9 cellular contexts compared by ENCODE assay signal in the genomic region with DNA sequence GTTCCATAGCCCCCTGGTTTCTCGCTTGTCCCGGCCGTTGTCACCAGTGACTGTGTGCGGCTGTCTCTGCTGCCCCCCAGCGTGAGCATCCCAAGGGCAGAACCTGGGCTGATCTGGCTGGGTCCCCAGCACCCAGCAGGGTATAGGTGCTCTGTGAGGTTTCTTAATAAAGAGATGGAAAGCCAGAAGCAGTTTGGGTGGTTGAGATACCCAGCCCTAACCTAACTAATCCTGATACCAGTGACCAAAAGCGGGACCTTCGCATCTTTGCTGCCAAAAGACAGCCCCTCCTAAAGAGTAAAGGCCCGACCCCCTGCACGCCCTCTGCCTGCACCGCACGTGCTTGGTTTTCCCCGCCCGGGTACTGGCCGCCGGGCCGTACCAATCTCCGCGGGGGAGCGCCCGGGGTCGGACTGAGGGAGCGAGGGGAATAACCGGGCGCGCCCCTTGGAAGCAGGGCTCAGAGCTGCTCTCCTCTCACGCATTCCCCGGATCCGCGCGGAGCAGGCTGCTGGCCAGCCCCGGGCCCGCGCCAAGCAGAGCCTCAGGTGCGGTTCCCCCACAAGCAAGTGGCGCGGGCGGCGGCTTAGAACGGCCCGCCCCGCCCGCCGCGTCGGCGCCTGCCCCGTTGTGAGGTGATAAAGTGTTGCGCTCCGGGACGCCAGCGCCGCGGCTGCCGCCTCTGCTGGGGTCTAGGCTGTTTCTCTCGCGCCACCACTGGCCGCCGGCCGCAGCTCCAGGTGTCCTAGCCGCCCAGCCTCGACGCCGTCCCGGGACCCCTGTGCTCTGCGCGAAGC. TPM values are rescaled to one million over a fixed set of nuclear protein-coding genes. Genes with fewer than 3 reads are reported as not detected.
A peak's percentile ranks its signal among the peaks of the same experiment; 100 is the strongest.
DNase-seq lines count a peak whose midpoint lies in the region; ATAC-seq and TF ChIP-seq lines count a peak whose summit lies in the region.
"Had no signal": no experiment of that assay in that cellular context is flagged by ENCODE, and none has a peak within 500 bp of the region (broad histone marks: within the 10 kb centered on the region; RNA-seq: fewer than 3 reads in every experiment).

A gene with protein sequence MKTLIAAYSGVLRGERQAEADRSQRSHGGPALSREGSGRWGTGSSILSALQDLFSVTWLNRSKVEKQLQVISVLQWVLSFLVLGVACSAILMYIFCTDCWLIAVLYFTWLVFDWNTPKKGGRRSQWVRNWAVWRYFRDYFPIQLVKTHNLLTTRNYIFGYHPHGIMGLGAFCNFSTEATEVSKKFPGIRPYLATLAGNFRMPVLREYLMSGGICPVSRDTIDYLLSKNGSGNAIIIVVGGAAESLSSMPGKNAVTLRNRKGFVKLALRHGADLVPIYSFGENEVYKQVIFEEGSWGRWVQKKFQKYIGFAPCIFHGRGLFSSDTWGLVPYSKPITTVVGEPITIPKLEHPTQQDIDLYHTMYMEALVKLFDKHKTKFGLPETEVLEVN (plus strand): TSS at position 667 of the 797 bp plus-strand sequence. CDS start 214 bp downstream, outside the sequence.

- DNase-seq in CD8-positive, alpha-beta T cell, result peak; percentile 50 to 79 (median 67)
- peak; percentile 73 for DNase-seq in HPDE6-E6E7 (ENCODE audit: extremely low spot score)
- peak; percentile 4 for DNase-seq in NCI-H82 treated with DMSO at 0.1 percent for 48 hours (lab: John Stamatoyannopoulos, UW; ENCODE audit: unreplicated experiment)
- DNase-seq in activated CD8-positive, alpha-beta T cell treated with anti-CD3 and anti-CD28 coated beads for 36 hours, result peak; percentile 79
- DNase-seq in effector memory CD4-positive, alpha-beta T cell, result peak; percentile 27 to 49 (median 41)
- DNase-seq in mesenteric fat pad (ENCODE audit: low spot score), result peak; percentile 93
- peak; percentile 58 to 64 for DNase-seq in stimulated activated CD8-positive, alpha-beta memory T cell treated with anti-CD3 and anti-CD28 coated beads, Interleukin-15, amount 100 ng/mL, for 48 hours (ENCODE audit: low read depth in 2 of 2)

- peak within 1 kb of the TSS; percentile 71 for H3K4me3 ChIP-seq in CD8-positive, alpha-beta T cell (ENCODE audit: low read depth, low read length)
- peak within 1 kb of the TSS; percentile 58 for H3K4me3 ChIP-seq in effector memory CD4-positive, alpha-beta T cell (ENCODE audit: insufficient read depth, low read depth, low read length, poor library complexity, severe bottlenecking)

- H3K27me3 ChIP-seq in CD8-positive, alpha-beta T cell (ENCODE audit: insufficient read depth, low read length), result peaks cover 4% of the 10 kb centered on the region
- peaks cover 6% of the 10 kb centered on the region for H3K27me3 ChIP-seq in effector memory CD4-positive, alpha-beta T cell (replicated peaks; ENCODE audit: control insufficient read depth, insufficient read depth, low read length, poor library complexity, severe bottlenecking)

- POLR2A ChIA-PET in CD8-positive, alpha-beta T cell (lab: Charles Lee), result no interaction called here
- POLR2A ChIA-PET in activated CD8-positive, alpha-beta T cell treated with anti-CD3 and anti-CD28 coated beads for 36 hours (lab: Charles Lee), result no interaction called here

- no peaks in the 10 kb centered on the region for H3K9me3 Mint-ChIP-seq in CD8-positive, alpha-beta T cell
- H3K9me3 Mint-ChIP-seq in activated CD8-positive, alpha-beta T cell treated with anti-CD3 and anti-CD28 coated beads for 36 hours, result no peaks in the 10 kb centered on the region

- intact Hi-C loops in CD8-positive, alpha-beta T cell (cut with DNase I, micrococcal nuclease), result loop anchor here (1.0 to 10.0 kb wide), 4 partner anchors 45 to 204 kb away; a partner anchor contains a TSS
- intact Hi-C loops in activated CD8-positive, alpha-beta T cell treated with anti-CD3 and anti-CD28 coated beads for 36 hours (cut with micrococcal nuclease), result no loop called here

- H3K4me3 Mint-ChIP-seq in CD8-positive, alpha-beta T cell, result peak within 1 kb of the TSS; percentile 80
- H3K4me3 Mint-ChIP-seq in activated CD8-positive, alpha-beta T cell treated with anti-CD3 and anti-CD28 coated beads for 36 hours, result peak within 1 kb of the TSS; percentile 67

- H3K36me3 Mint-ChIP-seq in CD8-positive, alpha-beta T cell, result no peaks in the 10 kb centered on the region
- H3K36me3 Mint-ChIP-seq in activated CD8-positive, alpha-beta T cell treated with anti-CD3 and anti-CD28 coated beads for 36 hours (ENCODE audit: low read depth), result no peaks in the 10 kb centered on the region

- H3K36me3 ChIP-seq in CD8-positive, alpha-beta T cell (ENCODE audit: insufficient read depth, low read length), result no peaks in the 10 kb centered on the region
- no peaks in the 10 kb centered on the region for H3K36me3 ChIP-seq in effector memory CD4-positive, alpha-beta T cell (ENCODE audit: control insufficient read depth, insufficient read depth, low read length)

- peaks cover 16% of the 10 kb centered on the region for H3K27me3 Mint-ChIP-seq in CD8-positive, alpha-beta T cell (ENCODE audit: low read depth)
- H3K27me3 Mint-ChIP-seq in activated CD8-positive, alpha-beta T cell treated with anti-CD3 and anti-CD28 coated beads for 36 hours, result peaks cover 21% of the 10 kb centered on the region

- H3K27ac Mint-ChIP-seq in CD8-positive, alpha-beta T cell, result peak within 1 kb of the TSS; percentile 49
- peak within 1 kb of the TSS; percentile 56 for H3K27ac Mint-ChIP-seq in activated CD8-positive, alpha-beta T cell treated with anti-CD3 and anti-CD28 coated beads for 36 hours

- peak; percentile 91 for ATAC-seq in CD8-positive, alpha-beta T cell
- peak; percentile 78 for ATAC-seq in GM19463 (IDR thresholded peaks at IDR 0.05; ENCODE audit: unreplicated experiment)
- peak; percentile 87 for ATAC-seq in activated CD8-positive, alpha-beta T cell treated with anti-CD3 and anti-CD28 coated beads for 36 hours

- TF ChIP-seq CTCF in CD8-positive, alpha-beta T cell (IDR thresholded peaks at IDR 0.05), result no peak
- no peak for TF ChIP-seq CTCF in activated CD8-positive, alpha-beta T cell treated with anti-CD3 and anti-CD28 coated beads for 36 hours (IDR thresholded peaks at IDR 0.05)

- CTCF ChIA-PET in CD8-positive, alpha-beta T cell (lab: Charles Lee), result interaction anchor here (0.6 to 1.0 kb wide), 4 partner anchors 11 to 656 kb away, joined by 3 to 4 read pairs (median 3); no protein-coding TSS in a partner anchor
- CTCF ChIA-PET in activated CD8-positive, alpha-beta T cell treated with anti-CD3 and anti-CD28 coated beads for 36 hours (lab: Charles Lee), result interaction anchor here (0.8 to 1.1 kb wide), 2 partner anchors 45 to 199 kb away, joined by 3 read pairs; no protein-coding TSS in a partner anchor

- no peaks in the 10 kb centered on the region for H3K9me3 ChIP-seq in CD8-positive, alpha-beta T cell (ENCODE audit: low read length)
- no peaks in the 10 kb centered on the region for H3K9me3 ChIP-seq in effector memory CD4-positive, alpha-beta T cell (ENCODE audit: control insufficient read depth, low read length)

- peaks cover 17% of the 10 kb centered on the region for H3K4me1 Mint-ChIP-seq in CD8-positive, alpha-beta T cell (ENCODE audit: low read depth)
- peaks cover 25% of the 10 kb centered on the region for H3K4me1 Mint-ChIP-seq in activated CD8-positive, alpha-beta T cell treated with anti-CD3 and anti-CD28 coated beads for 36 hours (ENCODE audit: low read depth)

- peaks cover 18% of the 10 kb centered on the region for H3K4me1 ChIP-seq in CD8-positive, alpha-beta T cell (ENCODE audit: insufficient read depth, low read length)
- peaks cover 18% of the 10 kb centered on the region for H3K4me1 ChIP-seq in effector memory CD4-positive, alpha-beta T cell (ENCODE audit: control insufficient read depth, insufficient read depth, low read length, poor library complexity, severe bottlenecking)

- H3K27ac ChIP-seq in CD8-positive, alpha-beta T cell (ENCODE audit: low read depth, low read length), result no peak within 1 kb of the TSS
- no peak within 1 kb of the TSS for H3K27ac ChIP-seq in effector memory CD4-positive, alpha-beta T cell (ENCODE audit: insufficient read depth, low read length, poor library complexity, severe bottlenecking)
- H3K27ac ChIP-seq: epithelial cell of prostate had no signal

RNA-seq across cellular contexts. Expression of the gene that starts here (rescaled TPM):
- total RNA-seq in CD8-positive, alpha-beta T cell, result not detected
- 1 to 10 TPM; 1.7 to 1.8 TPM for total RNA-seq in activated CD8-positive, alpha-beta T cell treated with anti-CD3 and anti-CD28 coated beads for 36 hours
- total RNA-seq in mesenteric fat pad, result 337 TPM

Comparison
In these comparisons a context has a peak if more than half of its experiments do, and no peak if none do; other contexts are left out.
1. RNA of the gene that starts here (total RNA-seq): 337 TPM in mesenteric fat pad (single experiment); 1.7 to 1.8 TPM in activated CD8-positive, alpha-beta T cell treated with anti-CD3 and anti-CD28 coated beads for 36 hours and not detected in CD8-positive, alpha-beta T cell; every median in the first group is over 100 times any median in the second.
2. Peak in DNase-seq, ATAC-seq and H3K4me3 ChIP-seq in CD8-positive, alpha-beta T cell; RNA of the gene not detected or under 1 TPM.
3. DNase-seq: peak in every context shown above with its lines; median percentile 93 in mesenteric fat pad; 79 in activated CD8-positive, alpha-beta T cell treated with anti-CD3 and anti-CD28 coated beads for 36 hours; 73 in HPDE6-E6E7; 67 in CD8-positive, alpha-beta T cell; 61 in stimulated activated CD8-positive, alpha-beta memory T cell treated with anti-CD3 and anti-CD28 coated beads, Interleukin-15, amount 100 ng/mL, for 48 hours; 41 in effector memory CD4-positive, alpha-beta T cell; 4 in NCI-H82 treated with DMSO at 0.1 percent for 48 hours.
4. Peak in every context shown above with its lines, with median percentiles within 50 percentile points of each other: ATAC-seq.